Comparison of ENCODE assay signal across 3 cellular contexts in the genomic region with DNA sequence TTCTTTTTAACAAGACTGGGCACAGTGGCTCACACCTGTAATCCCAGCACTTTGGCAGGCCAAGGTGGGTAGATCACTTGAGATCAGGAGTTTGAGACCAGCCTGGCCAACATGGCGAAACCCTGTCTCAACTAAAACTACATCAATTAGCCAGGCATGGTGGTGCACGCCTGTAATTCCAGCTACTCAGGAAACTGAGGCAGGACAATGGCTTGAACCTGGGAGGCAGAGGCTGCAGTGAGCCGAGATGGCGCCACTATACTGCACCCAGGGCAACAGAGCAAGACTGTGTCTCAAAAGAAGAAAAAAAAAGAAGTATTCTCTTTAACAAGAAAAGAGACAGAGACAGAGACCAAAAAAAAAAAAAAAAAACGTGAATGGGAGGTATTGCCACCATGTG. TPM values are rescaled to one million over a fixed set of nuclear protein-coding genes. Genes with fewer than 3 reads are reported as not detected.
DNase-seq lines count a peak whose midpoint lies in the region; TF ChIP-seq lines count a peak whose summit lies in the region.
"Not testable (repeated sequence)": the region's sequence is repeated elsewhere in the genome, so short reads cannot be mapped to it uniquely, and the experiment has no call there.

No MANE protein-coding gene starts in this region.

- H3K36me3 ChIP-seq in esophagus muscularis mucosa, vagina: not testable (repeated sequence)

- intact Hi-C loops in activated CD4-positive, alpha-beta T cell treated with anti-CD3 and anti-CD28 coated beads, Interleukin-2, amount 10 ng/mL, durations not matched to agents 24 days and 14 days (cut with micrococcal nuclease); esophagus muscularis mucosa (cut with DNase I); vagina (cut with DNase I): not testable (repeated sequence)

- not testable (repeated sequence) for H3K4me3 Mint-ChIP-seq in activated CD4-positive, alpha-beta T cell treated with anti-CD3 and anti-CD28 coated beads, Interleukin-2, amount 10 ng/mL, durations not matched to agents 24 days and 14 days

- not testable (repeated sequence) for H3K27me3 ChIP-seq in esophagus muscularis mucosa, vagina

- peak; percentile 45 for DNase-seq in activated CD4-positive, alpha-beta T cell treated with anti-CD3 and anti-CD28 coated beads, Interleukin-2, amount 10 ng/mL, durations not matched to agents 24 days and 14 days
- peak; percentile 57 for DNase-seq in esophagus muscularis mucosa (ENCODE audit: extremely low spot score)
- peak; percentile 1 to 7 for DNase-seq in vagina (ENCODE audit: extremely low spot score in 2 of 2)

- H3K27ac ChIP-seq in esophagus muscularis mucosa (replicated peaks in 1 of 4); vagina: not testable (repeated sequence)

- TF ChIP-seq CTCF in esophagus muscularis mucosa (IDR thresholded peaks at IDR 0.05); vagina (IDR thresholded peaks at IDR 0.05): not testable (repeated sequence)

- TF ChIP-seq EP300 in esophagus muscularis mucosa (IDR thresholded peaks at IDR 0.05): not testable (repeated sequence)

- H3K9me3 Mint-ChIP-seq in activated CD4-positive, alpha-beta T cell treated with anti-CD3 and anti-CD28 coated beads, Interleukin-2, amount 10 ng/mL, durations not matched to agents 24 days and 14 days: not testable (repeated sequence)

- not testable (repeated sequence) for H3K27ac Mint-ChIP-seq in activated CD4-positive, alpha-beta T cell treated with anti-CD3 and anti-CD28 coated beads, Interleukin-2, amount 10 ng/mL, durations not matched to agents 24 days and 14 days

- H3K4me1 ChIP-seq in esophagus muscularis mucosa: peaks cover 5 to 20% (median 12%) of the 10 kb centered on the region in 4 donors
- peaks cover 27% of the 10 kb centered on the region for H3K4me1 ChIP-seq in vagina

- WGBS in esophagus muscularis mucosa: 74% methylated on average over 5 of the region's 5 CpGs

- peaks cover 16% of the 10 kb centered on the region for H3K27me3 Mint-ChIP-seq in activated CD4-positive, alpha-beta T cell treated with anti-CD3 and anti-CD28 coated beads, Interleukin-2, amount 10 ng/mL, durations not matched to agents 24 days and 14 days

- H3K4me1 Mint-ChIP-seq in activated CD4-positive, alpha-beta T cell treated with anti-CD3 and anti-CD28 coated beads, Interleukin-2, amount 10 ng/mL, durations not matched to agents 24 days and 14 days: peaks cover 21% of the 10 kb centered on the region

- not testable (repeated sequence) for H3K4me3 ChIP-seq in esophagus muscularis mucosa, vagina

- not testable (repeated sequence) for H3K9me3 ChIP-seq in esophagus muscularis mucosa, vagina

- peaks cover 21% of the 10 kb centered on the region for H3K36me3 Mint-ChIP-seq in activated CD4-positive, alpha-beta T cell treated with anti-CD3 and anti-CD28 coated beads, Interleukin-2, amount 10 ng/mL, durations not matched to agents 24 days and 14 days (ENCODE audit: low read depth)

- not testable (repeated sequence) for TF ChIP-seq POLR2A in esophagus muscularis mucosa (IDR thresholded peaks at IDR 0.05; ENCODE audit: low read depth); vagina (IDR thresholded peaks at IDR 0.05)

RNA-seq across cellular contexts. Expression of a gene that starts 38.1 kb away (rescaled TPM):
- 32.8 and 35.5 TPM in 2 replicates for total RNA-seq in activated CD4-positive, alpha-beta T cell treated with anti-CD3 and anti-CD28 coated beads, Interleukin-2, amount 10 ng/mL, durations not matched to agents 24 days and 14 days
- 1 to 10 TPM in 2 of 4 donors, under 1 TPM in 2; 0.46 to 2.9 (median 1.7) TPM for total RNA-seq in esophagus muscularis mucosa
- total RNA-seq in vagina: 3.2 TPM

RNA-seq across cellular contexts. Expression of a gene that starts 56.5 kb away (rescaled TPM):
- 6.5 and 7.3 TPM in 2 replicates for total RNA-seq in activated CD4-positive, alpha-beta T cell treated with anti-CD3 and anti-CD28 coated beads, Interleukin-2, amount 10 ng/mL, durations not matched to agents 24 days and 14 days
- total RNA-seq in esophagus muscularis mucosa (10 to 100 TPM; 18.9 to 35.4 (median 22.3) TPM), vagina (19.9 TPM)

Comparison
In these comparisons a context has a peak if more than half of its experiments do, and no peak if none do; other contexts are left out.
1. DNase-seq: peak in every context shown above with its lines; median percentile 57 in esophagus muscularis mucosa; 45 in activated CD4-positive, alpha-beta T cell treated with anti-CD3 and anti-CD28 coated beads, Interleukin-2, amount 10 ng/mL, durations not matched to agents 24 days and 14 days; 4 in vagina.